Comparison of ENCODE assay signal across 9 cellular contexts in genomic region chr10:116689744-116690143, GRCh38.
"Had no signal": no experiment of that assay in that cellular context is flagged by ENCODE, and none has a peak within 500 bp of the region (broad histone marks: within the 10 kb centered on the region; RNA-seq: fewer than 3 reads in every experiment).

No MANE protein-coding gene starts in this region.

- H3K9ac ChIP-seq: GM23248 had no signal

- FAIRE-seq: H54, HTR-8/SVneo had no signal

- H3K4me3 ChIP-seq: GM23248 had no signal

- H3K27ac ChIP-seq: GM23248 had no signal

- DNase-seq: GM23248, GOT3, H9, HCEC 1CT, HFFc6, IMR-90, KBM-7 had no signal

- H3K9me3 Mint-ChIP-seq: HFFc6 had no signal

- H2AFZ ChIP-seq: GM23248 had no signal

- H3K4me3 Mint-ChIP-seq: H9 had no signal
